Comparison of ENCODE assay signal across 15 cellular contexts in the genomic region with DNA sequence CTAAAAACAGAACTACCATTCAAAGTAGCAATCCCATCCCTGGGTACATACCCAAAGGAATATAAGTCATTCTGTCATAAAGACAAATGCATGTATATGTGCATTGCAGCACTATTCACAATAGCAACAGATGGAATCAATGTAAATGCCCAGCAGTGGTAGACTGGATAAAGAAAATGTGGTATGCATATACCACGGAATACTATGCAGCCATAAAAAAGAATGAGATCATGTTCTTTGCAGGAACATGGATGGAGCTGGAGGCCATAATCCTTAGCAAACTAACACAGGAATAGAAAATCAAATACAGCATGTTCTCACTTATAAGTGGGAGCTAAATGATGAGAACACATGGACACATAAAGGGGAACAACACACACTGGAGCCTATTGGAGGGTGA. TPM values are rescaled to one million over a fixed set of nuclear protein-coding genes. Genes with fewer than 3 reads are reported as not detected.
A peak's percentile ranks its signal among the peaks of the same experiment; 100 is the strongest.
DNase-seq lines count a peak whose midpoint lies in the region; ATAC-seq, FAIRE-seq and TF ChIP-seq lines count a peak whose summit lies in the region.
"Not testable (repeated sequence)": the region's sequence is repeated elsewhere in the genome, so short reads cannot be mapped to it uniquely, and the experiment has no call there.
"Had no signal": no experiment of that assay in that cellular context is flagged by ENCODE, and none has a peak within 500 bp of the region (broad histone marks: within the 10 kb centered on the region; RNA-seq: fewer than 3 reads in every experiment).

No MANE protein-coding gene starts in this region.

- not testable (repeated sequence) for H3K4me1 ChIP-seq in HEK293 (ENCODE audit: control insufficient read depth, insufficient read depth, low read length); K562 (replicated peaks in 1 of 2; ENCODE audit: control insufficient read depth in 2 of 2, insufficient read depth in 2 of 2, low read length in 2 of 2)

- WGBS in K562 (ENCODE audit: insufficient coverage, low coverage, missing lambda C conversion rate), result 0% methylated on average over 1 of the region's 1 CpG

- not testable (repeated sequence) for H3K4me2 ChIP-seq in K562 (ENCODE audit: insufficient read depth, low read length)

- TF ChIP-seq RAD21 in K562 (CRISPR knock-in tag; conservative IDR thresholded peaks at IDR 0.05 in 1 of 2, IDR thresholded peaks at IDR 0.05 in 1 of 2), result not testable (repeated sequence)

- not testable (repeated sequence) for H2AFZ ChIP-seq in K562 (ENCODE audit: low read depth, low read length)

- in situ Hi-C loops in K562 (cut with MboI), result not testable (repeated sequence)

- not testable (repeated sequence) for H4K20me1 ChIP-seq in K562 (replicated peaks; ENCODE audit: control insufficient read depth, insufficient read depth, low read length)

- H3K27ac ChIP-seq in HEK293 (ENCODE audit: extremely low read depth, low read depth, low read length); K562 (ENCODE audit: extremely low read depth, low read depth, low read length): not testable (repeated sequence)

- CTCF ChIA-PET in HEK293 (lab: Yijun Ruan, JAX), result not testable (repeated sequence)
- CTCF ChIA-PET in K562 (lab: Yijun Ruan, JAX; ENCODE audit: low intra/inter-chr PET ratio), result interaction anchor here (0.6 kb wide), 1 partner anchor 34 kb away, joined by 3 read pairs; no protein-coding TSS in a partner anchor

- not testable (repeated sequence) for DNase-seq in K562 (ENCODE audit: extremely low read depth in 1 of 4, low spot score in 3 of 4)

- not testable (repeated sequence) for TF ChIP-seq CTCF in HEK293 (tag by site-specific recombination; IDR thresholded peaks at IDR 0.05); K562 (IDR thresholded peaks at IDR 0.05 in 2 of 3, conservative IDR thresholded peaks at IDR 0.05 in 1 of 3; ENCODE audit: insufficient read depth in 2 of 3, low read depth in 1 of 3, low read length in 3 of 3)

- H3K9me3 ChIP-seq in HEK293 (ENCODE audit: control insufficient read depth, insufficient read depth, low read depth, low read length); K562 (replicated peaks; ENCODE audit: control insufficient read depth, insufficient read depth, low read depth, low read length): not testable (repeated sequence)

- POLR2A ChIA-PET in HEK293 (lab: Yijun Ruan, JAX); K562 (lab: Yijun Ruan, JAX): not testable (repeated sequence)

- not testable (repeated sequence) for TF ChIP-seq POLR2A in K562 (conservative IDR thresholded peaks at IDR 0.05)

- not testable (repeated sequence) for FAIRE-seq in K562 (lab: Jason Lieb, UNC)

- not testable (repeated sequence) for ATAC-seq in SK-N-SH treated with all-trans-retinoic acid at 6 μM for 48 hours, K562

- H3K9me1 ChIP-seq in K562 (ENCODE audit: control insufficient read depth, insufficient read depth, low read length), result not testable (repeated sequence)

- BruUV-seq in K562 (replicated peaks; lab: Mats Ljungman, UMichigan), result not testable (repeated sequence)

- not testable (repeated sequence) for TF ChIP-seq EP300 in K562 (IDR thresholded peaks at IDR 0.05; ENCODE audit: low read length)

- not testable (repeated sequence) for H3K4me3 ChIP-seq in HEK293 (ENCODE audit: low read depth, low read length); K562

- intact Hi-C loops in K562 (cut with micrococcal nuclease), result not testable (repeated sequence)

- not testable (repeated sequence) for H3K36me3 ChIP-seq in HEK293 (ENCODE audit: control insufficient read depth in 2 of 2, insufficient read depth in 1 of 2, low read length in 2 of 2); K562 (ENCODE audit: control insufficient read depth, insufficient read depth, low read length)

- not testable (repeated sequence) for H3K79me2 ChIP-seq in K562 (ENCODE audit: control insufficient read depth, insufficient read depth, low read length)

- H3K27me3 ChIP-seq in K562 (ENCODE audit: control insufficient read depth in 2 of 2, insufficient read depth in 2 of 2, low read length in 2 of 2), result peaks cover 33 to 35% of the 10 kb centered on the region in 2 experiments

- H3K9ac ChIP-seq in K562 (ENCODE audit: insufficient read depth in 1 of 2, low read depth in 2 of 2, low read length in 2 of 2), result not testable (repeated sequence)

TF ChIP-seq in HEK293, 187 proteins besides CTCF, POLR2A, EP300 and RAD21:
- TF ChIP-seq, protein P1, sequence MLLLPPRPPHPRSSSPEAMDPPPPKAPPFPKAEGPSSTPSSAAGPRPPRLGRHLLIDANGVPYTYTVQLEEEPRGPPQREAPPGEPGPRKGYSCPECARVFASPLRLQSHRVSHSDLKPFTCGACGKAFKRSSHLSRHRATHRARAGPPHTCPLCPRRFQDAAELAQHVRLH (tag by site-specific recombination; IDR thresholded peaks at IDR 0.05), result peak; percentile 64; the same call in 1 of the 2 replicates
- peak; percentile 84 for TF ChIP-seq ZNF146 (tag by site-specific recombination; IDR thresholded peaks at IDR 0.05)

TF ChIP-seq in SK-N-SH treated with all-trans-retinoic acid at 6 μM for 48 hours, 23 proteins besides CTCF, POLR2A, EP300 and RAD21:
- peak; percentile 79 for TF ChIP-seq ZNF8 (CRISPR knock-in tag; IDR thresholded peaks at IDR 0.05)
TF ChIP-seq in SK-N-SH treated with all-trans-retinoic acid at 6 μM for 48 hours: peak in this region for 1; not testable (repeated sequence) for 22.

TF ChIP-seq in K562, 482 proteins besides CTCF, POLR2A, EP300 and RAD21:
- TF ChIP-seq ZNF146 (CRISPR knock-in tag; IDR thresholded peaks at IDR 0.05; ENCODE audit: unreplicated experiment), result peak; percentile 63

RNA-seq across cellular contexts. Expression of gene SDR42E2, which starts 33.8 kb away (rescaled TPM):
- 0.28 TPM in 1 of 2 replicates, not detected in the other for total RNA-seq in K562 (2011; cell fraction: chromatin; rRNA removed; ENCODE audit: low replicate concordance)
- total RNA-seq in K562 (2011; cell fraction: nucleolus; rRNA removed), result 0.13 TPM in 1 of 2 replicates, not detected in the other
- 0.22 and 0.53 TPM in 2 replicates for total RNA-seq in K562 (2011; cell fraction: nucleoplasm; rRNA removed)
- total RNA-seq in K562 (2014; rRNA removed), result not detected in 2 replicates
- total RNA-seq in K562 (2014; rRNA removed; fragmentation: Illumina TruSeq; extraction: Trizol), result not detected in 2 replicates
- 0.07 TPM in 1 of 2 replicates, not detected in the other for total RNA-seq in K562 (2015; rRNA removed; fragmentation: Illumina TruSeq; extraction: Trizol)
- total RNA-seq in K562 (2021), result not detected in 2 replicates
- 0.03 and 0.08 TPM in 2 replicates for polyA plus RNA-seq in K562 (2011; rRNA removed)
- polyA plus RNA-seq in K562 (2011; cell fraction: cytosol; rRNA removed), result 0.03 TPM in 1 of 2 replicates, not detected in the other
- polyA plus RNA-seq in K562 (2011; cell fraction: nucleus; rRNA removed), result 0.06 and 0.09 TPM in 2 replicates
- polyA plus RNA-seq in K562 (2012), result 0.04 and 0.07 TPM in 2 replicates
- polyA plus RNA-seq in K562 (2014; fragmentation: Illumina TruSeq; extraction: Trizol), result 0.04 TPM in 1 of 2 replicates, not detected in the other
- polyA plus RNA-seq in K562 (2014; fragmentation: Nextera tagmentation; extraction: Ambion mirVana), result under 1 TPM; 0.04 to 0.06 TPM
- polyA plus RNA-seq in K562 (2014; rRNA removed), result not detected in 2 replicates
- not detected in 2 replicates for polyA minus RNA-seq in K562 (2011; rRNA and poly(A)+ RNA removed)
- not detected in 2 replicates for polyA minus RNA-seq in K562 (2011; cell fraction: cytosol; rRNA and poly(A)+ RNA removed)
- polyA minus RNA-seq in K562 (2011; cell fraction: nucleus; rRNA and poly(A)+ RNA removed), result 0.22 and 0.27 TPM in 2 replicates
- total RNA-seq: A172, A673, Caco-2, Calu3, Daoy had no signal
- polyA plus RNA-seq: A549, AG04450, BJ had no signal

RNA-seq across cellular contexts. Expression of gene VWA3A, which starts 36.2 kb away (rescaled TPM):
- total RNA-seq in K562 (2011; cell fraction: chromatin; rRNA removed; ENCODE audit: low replicate concordance), result not detected in 2 replicates
- total RNA-seq in K562 (2011; cell fraction: nucleolus; rRNA removed), result not detected in 2 replicates
- total RNA-seq in K562 (2011; cell fraction: nucleoplasm; rRNA removed), result not detected in 2 replicates
- total RNA-seq in K562 (2014; rRNA removed) (not detected in 2 replicates), K562 (2014; rRNA removed; fragmentation: Illumina TruSeq; extraction: Trizol) (not detected in 2 replicates), K562 (2015; rRNA removed; fragmentation: Illumina TruSeq; extraction: Trizol) (not detected in 2 replicates), K562 (2021) (not detected in 2 replicates)
- polyA plus RNA-seq in K562 (2011; rRNA removed) (not detected in 2 replicates), K562 (2014; fragmentation: Illumina TruSeq; extraction: Trizol) (not detected in 2 replicates), K562 (2014; fragmentation: Nextera tagmentation; extraction: Ambion mirVana) (not detected), K562 (2014; rRNA removed) (not detected in 2 replicates)
- 0.01 TPM in 1 of 2 replicates, not detected in the other for polyA plus RNA-seq in K562 (2011; cell fraction: cytosol; rRNA removed)
- polyA plus RNA-seq in K562 (2011; cell fraction: nucleus; rRNA removed), result 0.26 TPM in 1 of 2 replicates, not detected in the other
- polyA plus RNA-seq in K562 (2012), result 0.03 TPM in 1 of 2 replicates, not detected in the other
- polyA minus RNA-seq in K562 (2011; rRNA and poly(A)+ RNA removed), result not detected in 2 replicates
- polyA minus RNA-seq in K562 (2011; cell fraction: cytosol; rRNA and poly(A)+ RNA removed), result not detected in 2 replicates
- polyA minus RNA-seq in K562 (2011; cell fraction: nucleus; rRNA and poly(A)+ RNA removed), result not detected in 2 replicates
- total RNA-seq: A172, Caco-2, Daoy had no signal
- polyA plus RNA-seq: AG04450; CD14-positive monocyte; CD4-positive, alpha-beta memory T cell; CD4-positive, CD25-positive, alpha-beta regulatory T cell; CD8-positive, alpha-beta memory T cell had no signal
